ENCODE assay signal across 15 cellular contexts in the genomic region with DNA sequence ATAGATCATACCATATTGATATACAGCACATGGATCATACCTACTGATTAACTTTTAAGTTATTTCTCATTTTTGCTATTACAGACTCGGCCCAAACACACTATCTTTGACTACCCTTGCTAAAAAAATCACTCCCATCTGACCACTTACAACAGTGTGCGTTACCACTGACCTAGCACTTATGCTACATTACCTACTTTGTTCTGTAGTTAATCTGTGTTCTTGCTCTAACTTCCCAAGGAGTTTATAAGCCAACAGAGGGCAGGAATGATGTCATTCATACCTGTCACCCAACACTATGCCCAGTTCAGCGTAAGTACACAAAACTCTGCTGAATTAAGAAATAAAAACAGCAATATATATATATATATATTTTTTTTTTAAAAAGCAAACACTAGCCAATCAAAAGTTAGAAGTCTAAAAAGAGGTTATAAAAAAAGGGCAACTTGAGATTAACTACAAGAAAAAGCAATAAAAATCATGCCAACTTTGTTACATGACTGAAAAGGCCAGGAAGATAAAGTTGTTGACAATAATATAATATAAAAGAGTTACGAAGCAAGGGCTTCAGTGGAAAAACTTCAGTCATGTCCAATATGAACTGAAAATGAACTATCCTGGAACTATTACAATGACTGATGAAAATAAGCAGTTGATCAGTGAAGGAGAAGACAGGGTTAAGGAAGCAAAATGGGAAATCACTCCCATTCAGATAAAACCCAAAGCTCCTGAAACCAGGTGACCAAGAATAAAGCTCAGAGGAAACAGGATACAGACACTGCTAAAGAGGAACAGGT.
"Had no signal": no experiment of that assay in that cellular context is flagged by ENCODE, and none has a peak within 500 bp of the region (broad histone marks: within the 10 kb centered on the region; RNA-seq: fewer than 3 reads in every experiment).

No MANE protein-coding gene starts in this region.

- H3K9me3 Mint-ChIP-seq: activated T-cell treated with anti-CD3 and anti-CD28 coated beads, Interleukin-2, amount 50 U/mL, for 24 hours; memory B cell; natural killer cell had no signal

- H3K27me3 ChIP-seq: adrenal gland, cardiac muscle cell, right atrium auricular region had no signal

- H3K36me3 Mint-ChIP-seq: natural killer cell had no signal

- H3K36me3 ChIP-seq: adrenal gland had no signal

- H3K27ac ChIP-seq: adrenal gland, cardiac muscle cell, right atrium auricular region had no signal

- H3K4me3 Mint-ChIP-seq: activated T-cell treated with anti-CD3 and anti-CD28 coated beads, Interleukin-2, amount 50 U/mL, for 24 hours; memory B cell; natural killer cell had no signal

- H3K27ac Mint-ChIP-seq: activated T-cell treated with anti-CD3 and anti-CD28 coated beads, Interleukin-2, amount 50 U/mL, for 24 hours; memory B cell; natural killer cell had no signal

- DNase-seq: activated CD4-positive, alpha-beta T cell treated with anti-CD3 and anti-CD28 coated beads for 1 hour; activated CD4-positive, alpha-beta T cell treated with anti-CD3 and anti-CD28 coated beads, Interleukin-2, amount 50 U/mL, for 4 hours; activated naive CD4-positive, alpha-beta T cell treated with anti-CD3 and anti-CD28 coated beads, Interleukin-2, amount 50 U/mL, for 16 hours; activated T-cell treated with anti-CD3 and anti-CD28 coated beads, Interleukin-2, amount 50 U/mL, for 24 hours; foreskin fibroblast; head of caudate nucleus; left cardiac atrium; natural killer cell; posterior cingulate gyrus; SIG-M5 had no signal

- ATAC-seq: left cardiac atrium, natural killer cell had no signal

- H3K9me3 ChIP-seq: adrenal gland, right atrium auricular region had no signal

- H3K4me3 ChIP-seq: adrenal gland, cardiac muscle cell, right atrium auricular region, smooth muscle cell had no signal

- H3K27me3 Mint-ChIP-seq: activated T-cell treated with anti-CD3 and anti-CD28 coated beads, Interleukin-2, amount 50 U/mL, for 24 hours; memory B cell had no signal
